ENCODE assay signal across 8 cellular contexts in the genomic region with DNA sequence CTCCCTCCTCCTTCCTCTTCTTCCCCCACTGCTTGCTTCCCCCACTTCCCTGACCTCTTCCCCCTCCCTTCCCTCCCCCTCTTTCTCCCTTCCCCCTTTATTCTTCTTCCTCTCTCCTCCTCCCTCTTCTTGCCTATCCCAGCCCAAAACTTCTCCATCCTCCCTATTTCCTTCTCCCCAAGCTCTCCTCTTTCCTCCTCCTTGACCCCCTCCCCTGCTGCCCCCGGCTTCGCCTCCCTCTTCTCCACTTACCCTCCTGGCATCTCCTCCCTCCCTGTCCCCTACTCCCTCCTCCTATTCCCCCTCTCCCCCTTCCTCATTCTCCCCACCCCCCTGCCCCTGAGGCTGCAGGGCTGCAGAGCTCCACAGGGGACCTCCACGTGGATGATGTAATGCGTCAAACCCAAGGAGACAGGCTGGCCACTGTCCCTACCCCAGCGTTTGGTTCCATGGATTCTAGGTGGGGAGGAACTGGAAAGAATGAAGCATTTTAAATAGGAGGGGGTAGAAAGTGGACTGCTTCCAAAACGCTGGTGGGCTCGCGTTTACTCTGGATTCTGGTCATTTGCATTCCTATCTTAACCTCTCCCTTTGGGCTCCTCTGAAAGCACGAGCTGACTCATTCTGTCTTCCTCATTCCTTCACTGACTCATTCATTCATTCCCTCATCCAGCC. TPM values are rescaled to one million over a fixed set of nuclear protein-coding genes. Genes with fewer than 3 reads are reported as not detected.
A peak's percentile ranks its signal among the peaks of the same experiment; 100 is the strongest.
DNase-seq lines count a peak whose midpoint lies in the region; ATAC-seq and TF ChIP-seq lines count a peak whose summit lies in the region.

No MANE protein-coding gene starts in this region.

- CTCF ChIA-PET in activated CD4-positive, alpha-beta T cell treated with anti-CD3 and anti-CD28 coated beads for 36 hours (lab: Charles Lee), result interaction anchor here (0.7 to 10.6 kb wide), 4 partner anchors 19 to 120 kb away, joined by 3 to 87 read pairs (median 3); no protein-coding TSS in a partner anchor

- intact Hi-C loops in activated CD4-positive, alpha-beta T cell treated with anti-CD3 and anti-CD28 coated beads for 36 hours (cut with DNase I, micrococcal nuclease), result loop anchor here (1.0 to 5.0 kb wide), 9 partner anchors 18 to 501 kb away; a partner anchor contains a TSS

- H3K36me3 Mint-ChIP-seq in activated CD4-positive, alpha-beta T cell treated with anti-CD3 and anti-CD28 coated beads for 36 hours (ENCODE audit: low read depth), result peaks cover 33% of the 10 kb centered on the region
- H3K36me3 Mint-ChIP-seq in naive thymus-derived CD8-positive, alpha-beta T cell, result peaks cover 0 to 11% (median 6%) of the 10 kb centered on the region in 3 donors

- no peak for TF ChIP-seq POLR2A in Peyer's patch (IDR thresholded peaks at IDR 0.05)

- H3K36me3 ChIP-seq in Peyer's patch, result no peaks in the 10 kb centered on the region
- no peaks in the 10 kb centered on the region for H3K36me3 ChIP-seq in ectodermal cell (ENCODE audit: control insufficient read depth, insufficient read depth, low read length)

- no peaks in the 10 kb centered on the region for H3K27me3 ChIP-seq in Peyer's patch
- H3K27me3 ChIP-seq in ectodermal cell (ENCODE audit: control insufficient read depth, insufficient read depth, low read length, poor library complexity, severe bottlenecking), result peaks cover 7% of the 10 kb centered on the region

- H3K27ac ChIP-seq in Peyer's patch, result peak overlapping the region in 3 of 4 donors; percentile 23 to 95 (median 46)
- peak overlapping the region; percentile 69 for H3K27ac ChIP-seq in ectodermal cell (ENCODE audit: insufficient read depth, low read depth, low read length, poor library complexity, severe bottlenecking)

- H3K4me1 Mint-ChIP-seq in activated CD4-positive, alpha-beta T cell treated with anti-CD3 and anti-CD28 coated beads for 36 hours, result peaks cover 35% of the 10 kb centered on the region
- peaks cover 30 to 57% (median 47%) of the 10 kb centered on the region in 4 donors for H3K4me1 Mint-ChIP-seq in naive thymus-derived CD8-positive, alpha-beta T cell

- DNase-seq in activated CD4-positive, alpha-beta T cell treated with anti-CD3 and anti-CD28 coated beads for 36 hours, result peak; percentile 25
- DNase-seq in activated CD4-positive, alpha-beta T cell treated with anti-CD3 and anti-CD28 coated beads, Interleukin-2, amount 50 U/mL, for 4 hours, result no peak
- DNase-seq in Peyer's patch (peak in 1 of 3 donors; percentile 49), NCI-H2107 (lab: John Stamatoyannopoulos, UW) (no peak), GM19240 (ENCODE audit: insufficient read length, low spot score) (no peak)
- DNase-seq in naive thymus-derived CD8-positive, alpha-beta T cell, result no peak

- 1 to 2% methylated on average over 9 of the region's 9 CpGs for WGBS in ectodermal cell, 2 experiments

- peak overlapping the region; percentile 98 for H3K4me3 Mint-ChIP-seq in activated CD4-positive, alpha-beta T cell treated with anti-CD3 and anti-CD28 coated beads for 36 hours
- H3K4me3 Mint-ChIP-seq in naive thymus-derived CD8-positive, alpha-beta T cell, result peak overlapping the region in 8 of 10 donors; percentile 48 to 97 (median 64)

- POLR2A ChIA-PET in activated CD4-positive, alpha-beta T cell treated with anti-CD3 and anti-CD28 coated beads for 36 hours (lab: Charles Lee), result interaction anchor here (0.8 to 1.1 kb wide), 2 partner anchors 18 kb away, joined by 4 to 9 read pairs; no protein-coding TSS in a partner anchor
- POLR2A ChIA-PET in naive thymus-derived CD8-positive, alpha-beta T cell (lab: Charles Lee), result interaction anchor here (0.7 to 9.8 kb wide), 13 partner anchors 11 to 112 kb away, joined by 3 to 141 read pairs (median 7); no protein-coding TSS in a partner anchor

- peak overlapping the region in 2 of 4 donors; percentile 61 to 82 for H3K4me3 ChIP-seq in Peyer's patch
- H3K4me3 ChIP-seq in ectodermal cell (ENCODE audit: insufficient read depth, low read depth, low read length), result peak overlapping the region; percentile 20

- no peaks in the 10 kb centered on the region for H3K9me3 Mint-ChIP-seq in activated CD4-positive, alpha-beta T cell treated with anti-CD3 and anti-CD28 coated beads for 36 hours (ENCODE audit: low read depth)
- H3K9me3 Mint-ChIP-seq in naive thymus-derived CD8-positive, alpha-beta T cell, result no peaks in the 10 kb centered on the region

- H3K4me1 ChIP-seq in Peyer's patch, result peaks cover 0 to 39% (median 16%) of the 10 kb centered on the region in 4 donors
- peaks cover 24% of the 10 kb centered on the region for H3K4me1 ChIP-seq in ectodermal cell (ENCODE audit: control insufficient read depth, insufficient read depth, low read length)

- H3K9me3 ChIP-seq in Peyer's patch (no peaks in the 10 kb centered on the region), ectodermal cell (ENCODE audit: control insufficient read depth, low read length) (no peaks in the 10 kb centered on the region)

- peak overlapping the region; percentile 72 for H3K27ac Mint-ChIP-seq in activated CD4-positive, alpha-beta T cell treated with anti-CD3 and anti-CD28 coated beads for 36 hours
- peak overlapping the region in 4 of 10 donors; percentile 6 to 93 (median 48) for H3K27ac Mint-ChIP-seq in naive thymus-derived CD8-positive, alpha-beta T cell

- TF ChIP-seq CTCF in Peyer's patch (IDR thresholded peaks at IDR 0.05), result no peak

- ATAC-seq in activated CD4-positive, alpha-beta T cell treated with anti-CD3 and anti-CD28 coated beads for 36 hours, result no peak
- no peak for ATAC-seq in naive thymus-derived CD8-positive, alpha-beta T cell
- ATAC-seq in HG03175 (IDR thresholded peaks at IDR 0.05; ENCODE audit: unreplicated experiment), result no peak

- no peaks in the 10 kb centered on the region for H3K27me3 Mint-ChIP-seq in activated CD4-positive, alpha-beta T cell treated with anti-CD3 and anti-CD28 coated beads for 36 hours
- no peaks in the 10 kb centered on the region for H3K27me3 Mint-ChIP-seq in naive thymus-derived CD8-positive, alpha-beta T cell

RNA-seq across cellular contexts. Expression of a gene that starts 0.7 kb away (rescaled TPM):
- total RNA-seq in activated CD4-positive, alpha-beta T cell treated with anti-CD3 and anti-CD28 coated beads for 36 hours, result 100 to 1,000 TPM; 353 to 384 TPM
- 10 to 100 TPM; 29.6 to 84.2 (median 43.1) TPM for total RNA-seq in Peyer's patch
- 228 TPM for polyA plus RNA-seq in ectodermal cell (2013, experiment 1 of 4)
- polyA plus RNA-seq in ectodermal cell (2013, experiment 2 of 4), result 192 TPM
- 157 TPM for polyA plus RNA-seq in ectodermal cell (2013, experiment 3 of 4)
- 160 TPM for polyA plus RNA-seq in ectodermal cell (2013, experiment 4 of 4)
- 100 to 1,000 TPM in 1 of 2 experiments, 10 to 100 TPM in 1; 99.1 to 101 TPM for total RNA-seq in naive thymus-derived CD8-positive, alpha-beta T cell
- polyA plus RNA-seq in naive thymus-derived CD8-positive, alpha-beta T cell, result 100 to 1,000 TPM; 341 to 512 (median 425) TPM

RNA-seq across cellular contexts. Expression of a gene that starts 29.7 kb away (rescaled TPM):
- total RNA-seq in activated CD4-positive, alpha-beta T cell treated with anti-CD3 and anti-CD28 coated beads for 36 hours, result 10 to 100 TPM; 31.1 to 43.2 TPM
- 10 to 100 TPM; 57.8 to 81.4 (median 74.4) TPM for total RNA-seq in Peyer's patch
- 15.5 TPM for polyA plus RNA-seq in ectodermal cell (2013, experiment 1 of 4)
- 14.2 TPM for polyA plus RNA-seq in ectodermal cell (2013, experiment 2 of 4)
- 13.1 TPM for polyA plus RNA-seq in ectodermal cell (2013, experiment 3 of 4)
- polyA plus RNA-seq in ectodermal cell (2013, experiment 4 of 4), result 13.5 TPM
- 100 to 1,000 TPM; 151 to 157 TPM for total RNA-seq in naive thymus-derived CD8-positive, alpha-beta T cell
- 10 to 100 TPM; 27.4 to 50.3 (median 32.0) TPM for polyA plus RNA-seq in naive thymus-derived CD8-positive, alpha-beta T cell
